In the genomic region with DNA sequence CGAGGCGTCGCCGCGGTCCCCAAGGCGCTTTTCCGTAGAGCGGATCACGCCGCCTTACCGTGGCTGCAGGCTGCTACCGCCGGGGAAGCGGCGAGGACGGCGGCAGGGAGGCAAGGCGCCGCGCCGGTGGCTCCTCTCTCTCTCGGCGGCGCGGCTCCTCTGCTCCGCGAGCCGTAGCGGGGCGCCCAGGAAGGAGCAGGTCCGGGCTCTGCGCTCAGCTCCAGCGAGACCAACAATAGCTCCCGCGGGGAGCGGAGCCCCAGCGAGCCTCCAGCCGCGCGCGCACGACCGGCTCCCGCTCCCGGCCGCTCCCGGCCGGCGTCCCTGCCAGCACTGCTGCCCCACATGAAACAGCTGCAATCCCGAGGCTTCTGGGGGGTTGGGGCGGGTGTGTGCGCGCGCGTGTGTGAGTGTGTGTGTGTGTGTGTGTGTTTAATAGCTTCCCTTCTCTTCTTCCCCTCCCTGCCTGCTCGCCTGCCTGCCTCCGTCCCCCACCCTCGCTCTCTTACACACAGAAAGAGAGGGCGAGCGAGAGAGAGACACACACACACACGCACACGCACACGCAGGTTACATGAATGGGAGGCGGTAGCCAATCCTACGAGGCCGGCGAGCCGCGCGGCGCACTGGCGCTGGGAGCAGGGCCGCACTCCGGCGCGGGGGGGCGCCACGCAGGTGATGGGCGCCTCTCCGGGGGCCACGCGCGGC, we compare ENCODE assay signal across 8 cellular contexts. TPM values are rescaled to one million over a fixed set of nuclear protein-coding genes. Genes with fewer than 3 reads are reported as not detected.
DNase-seq lines count a peak whose midpoint lies in the region; ATAC-seq and TF ChIP-seq lines count a peak whose summit lies in the region.

A gene (minus strand): TSS at position 580 of the 708 bp plus-strand sequence. CDS start 371,086 bp downstream, outside the sequence.

- ATAC-seq in GM19438 (IDR thresholded peaks at IDR 0.05; ENCODE audit: low read depth, unreplicated experiment) (peak; percentile 49), psoas muscle (peak; percentile 64 to 71 (median 68))

- H3K4me3 ChIP-seq in psoas muscle: peak within 1 kb of the TSS; percentile 68

- 0 to 1% (median 0%) methylated on average over 32 to 83 of the region's 83 CpGs for WGBS in psoas muscle, 3 donors

- H3K4me1 ChIP-seq in psoas muscle: peaks cover 18% of the 10 kb centered on the region

- intact Hi-C loops in psoas muscle (cut with DNase I): loop anchor here in 1 of 2 donors (10.0 kb wide), 1 partner anchor 86 kb away; no protein-coding TSS in a partner anchor

- peaks cover 4 to 92% (median 28%) of the 10 kb centered on the region in 3 donors for H3K27me3 ChIP-seq in psoas muscle (ENCODE audit: insufficient read depth in 3 of 3, low read length in 2 of 3)

- H3K27ac ChIP-seq in C4-2B (no peak within 1 kb of the TSS), psoas muscle (no peak within 1 kb of the TSS)

- TF ChIP-seq CTCF in C4-2B (conservative IDR thresholded peaks at IDR 0.05): peak; percentile 28
- TF ChIP-seq CTCF in psoas muscle (IDR thresholded peaks at IDR 0.05): peak; percentile 5

- no peaks in the 10 kb centered on the region for H3K36me3 ChIP-seq in psoas muscle (ENCODE audit: insufficient read depth in 1 of 2, low read depth in 1 of 2)

- no peaks in the 10 kb centered on the region for H3K9me3 ChIP-seq in psoas muscle

- DNase-seq in NCI-H1930 (lab: John Stamatoyannopoulos, UW) (peak; percentile 83 to 85), astrocyte of the hippocampus (ENCODE audit: low read depth, low spot score) (peak; percentile 95), hypothalamus (lab: John Stamatoyannopoulos, UW) (peak in 46 of 51 donors; percentile 32 to 85 (median 64)), psoas muscle (peak; percentile 62 to 76), SKM-1 treated with dmso at 0.1 percent for 144 hours (lab: John Stamatoyannopoulos, UW; ENCODE audit: unreplicated experiment) (no peak)
- DNase-seq in stimulated activated CD8-positive, alpha-beta memory T cell treated with anti-CD3 and anti-CD28 coated beads, Interleukin-4, amount 100 ng/mL, for 48 hours: no peak

RNA-seq across cellular contexts. Expression of the gene that starts here (rescaled TPM):
- total RNA-seq in psoas muscle: 1 to 10 TPM in 2 of 4 donors, under 1 TPM in 2; 0.48 to 1.7 (median 0.97) TPM
- under 1 TPM; 0.05 to 0.19 (median 0.06) TPM for polyA plus RNA-seq in psoas muscle

Comparison
In these comparisons a context has a peak if more than half of its experiments do, and no peak if none do; other contexts are left out.
1. DNase-seq: peak in NCI-H1930 (2 of 2), astrocyte of the hippocampus (single experiment), hypothalamus (46 of 51) and psoas muscle (2 of 2); none in SKM-1 treated with dmso at 0.1 percent for 144 hours (single experiment) and stimulated activated CD8-positive, alpha-beta memory T cell treated with anti-CD3 and anti-CD28 coated beads, Interleukin-4, amount 100 ng/mL, for 48 hours (single experiment).